Comparison of ENCODE assay signal across 14 cellular contexts in the genomic region with DNA sequence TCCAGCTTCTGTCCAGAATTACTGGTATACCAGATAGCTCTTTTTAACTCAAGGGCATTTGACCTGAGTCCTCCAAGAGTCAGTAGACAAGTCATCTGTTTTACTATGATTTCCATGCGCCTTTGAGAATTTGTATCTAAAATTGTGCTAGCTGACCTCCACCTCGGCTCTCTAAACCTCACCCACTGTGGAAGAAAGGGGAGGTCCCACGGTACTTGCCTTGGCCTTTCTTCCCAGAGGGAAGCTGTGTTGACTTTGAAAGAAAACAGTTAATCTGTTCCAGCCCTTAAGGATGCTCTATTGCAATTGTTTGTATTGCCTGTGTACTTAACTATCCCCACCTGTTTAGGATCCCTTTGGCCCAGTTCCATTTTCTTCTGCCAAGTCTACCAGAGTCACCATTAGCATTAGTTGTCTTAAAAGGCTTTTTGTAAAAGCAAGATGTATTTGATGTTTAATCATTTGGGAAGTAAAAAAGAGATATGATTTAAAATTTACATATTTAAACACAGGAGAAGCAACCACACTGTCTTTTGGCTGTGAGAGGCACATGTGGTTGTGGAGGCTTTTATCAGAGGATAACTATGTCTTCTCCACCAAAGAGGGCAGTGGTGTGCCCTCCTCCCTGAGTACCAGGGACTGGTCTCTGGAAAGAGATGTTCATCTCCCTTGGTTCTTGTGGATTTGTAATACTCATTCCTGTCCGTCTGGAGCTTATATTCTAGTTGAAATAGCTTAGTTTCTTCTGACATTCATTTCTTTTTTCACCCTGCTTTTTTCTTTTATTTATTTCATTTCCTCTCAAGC.
A peak's percentile ranks its signal among the peaks of the same experiment; 100 is the strongest.
DNase-seq lines count a peak whose midpoint lies in the region; ATAC-seq, FAIRE-seq and TF ChIP-seq lines count a peak whose summit lies in the region.
"Had no signal": no experiment of that assay in that cellular context is flagged by ENCODE, and none has a peak within 500 bp of the region (broad histone marks: within the 10 kb centered on the region; RNA-seq: fewer than 3 reads in every experiment).

No MANE protein-coding gene starts in this region.

- H3K9me3 Mint-ChIP-seq in activated CD4-positive, alpha-beta T cell treated with anti-CD3 and anti-CD28 coated beads, Interleukin-2, amount 10 ng/mL, durations not matched to agents 24 days and 14 days, result no peaks in the 10 kb centered on the region

- H3K27ac ChIP-seq in gastrocnemius medialis (peak overlapping the region; percentile 41 to 91 (median 80)), lower lobe of right lung (no peak overlapping the region)
- H3K27ac ChIP-seq: left lung, pancreas had no signal

- H3K4me1 ChIP-seq in gastrocnemius medialis, result peaks cover 18 to 40% of the 10 kb centered on the region in 2 donors
- H3K4me1 ChIP-seq in lower lobe of right lung, result no peaks in the 10 kb centered on the region
- H3K4me1 ChIP-seq: pancreas had no signal

- TF ChIP-seq POLR2A in gastrocnemius medialis (IDR thresholded peaks at IDR 0.05), result no peak

- TF ChIP-seq CTCF in gastrocnemius medialis (IDR thresholded peaks at IDR 0.05 in 4 of 5, conservative IDR thresholded peaks at IDR 0.05 in 1 of 5) (no peak), lower lobe of right lung (IDR thresholded peaks at IDR 0.05) (no peak)

- ATAC-seq in gastrocnemius medialis (peak; percentile 13 to 37), lower lobe of right lung (no peak)
- ATAC-seq: left lung had no signal

- no peak overlapping the region for H3K4me3 ChIP-seq in gastrocnemius medialis
- no peak overlapping the region for H3K4me3 ChIP-seq in lower lobe of right lung
- H3K4me3 ChIP-seq: left lung, pancreas had no signal

- no peaks in the 10 kb centered on the region for H3K27me3 ChIP-seq in gastrocnemius medialis
- H3K27me3 ChIP-seq in lower lobe of right lung (ENCODE audit: low read depth), result no peaks in the 10 kb centered on the region
- H3K27me3 ChIP-seq: left lung, pancreas had no signal

- H3K36me3 ChIP-seq in gastrocnemius medialis (peaks cover 0 to 22% of the 10 kb centered on the region in 2 donors), lower lobe of right lung (peaks cover 77% of the 10 kb centered on the region)

- peaks cover 38% of the 10 kb centered on the region for H3K36me3 Mint-ChIP-seq in activated CD4-positive, alpha-beta T cell treated with anti-CD3 and anti-CD28 coated beads, Interleukin-2, amount 10 ng/mL, durations not matched to agents 24 days and 14 days (ENCODE audit: low read depth)

- peaks cover 39% of the 10 kb centered on the region for H3K4me1 Mint-ChIP-seq in activated CD4-positive, alpha-beta T cell treated with anti-CD3 and anti-CD28 coated beads, Interleukin-2, amount 10 ng/mL, durations not matched to agents 24 days and 14 days

- peak overlapping the region; percentile 82 for H3K27ac Mint-ChIP-seq in activated CD4-positive, alpha-beta T cell treated with anti-CD3 and anti-CD28 coated beads, Interleukin-2, amount 10 ng/mL, durations not matched to agents 24 days and 14 days

- in situ Hi-C loops in gastrocnemius medialis (cut with MboI; ENCODE audit: low sequenced_read_pairs in 4 of 4), result loop anchor here in 2 of 4 donors (25.0 kb wide), 1 partner anchor 306 kb away; no protein-coding TSS in a partner anchor
- in situ Hi-C loops in KBM-7 (cut with MboI; ENCODE audit: low pct_unique_long_range_greater_than_20kb, low sequenced_read_pairs), result loop anchor here (25.0 kb wide), 1 partner anchor 281 kb away; no protein-coding TSS in a partner anchor

- H3K27me3 Mint-ChIP-seq in activated CD4-positive, alpha-beta T cell treated with anti-CD3 and anti-CD28 coated beads, Interleukin-2, amount 10 ng/mL, durations not matched to agents 24 days and 14 days, result no peaks in the 10 kb centered on the region

- no peak for DNase-seq in activated CD4-positive, alpha-beta T cell treated with anti-CD3 and anti-CD28 coated beads, Interleukin-2, amount 10 ng/mL, durations not matched to agents 24 days and 14 days
- no peak for DNase-seq in activated CD4-positive, alpha-beta T cell treated with anti-CD3 and anti-CD28 coated beads for 48 hours
- DNase-seq in NCI-H1105 (lab: John Stamatoyannopoulos, UW), result peak; percentile 8
- DNase-seq in brain pericyte (ENCODE audit: low read depth, low spot score), result peak; percentile 24
- DNase-seq in gastrocnemius medialis, result no peak
- DNase-seq in KBM-7, result no peak
- no peak for DNase-seq in GM19239 (ENCODE audit: insufficient read length, low spot score)
- no peak for DNase-seq in lower lobe of right lung
- DNase-seq: activated CD4-positive, alpha-beta T cell treated with anti-CD3 and anti-CD28 coated beads, Interleukin-2, amount 50 U/mL, for 4 hours; foreskin melanocyte; Karpas-422; left lung; pancreas; RPMI8226 had no signal

- no peaks in the 10 kb centered on the region for H3K9me3 ChIP-seq in gastrocnemius medialis
- no peaks in the 10 kb centered on the region for H3K9me3 ChIP-seq in lower lobe of right lung
- H3K9me3 ChIP-seq: left lung, pancreas had no signal

- H3K4me3 Mint-ChIP-seq in activated CD4-positive, alpha-beta T cell treated with anti-CD3 and anti-CD28 coated beads, Interleukin-2, amount 10 ng/mL, durations not matched to agents 24 days and 14 days, result no peak overlapping the region

- intact Hi-C loops in activated CD4-positive, alpha-beta T cell treated with anti-CD3 and anti-CD28 coated beads, Interleukin-2, amount 10 ng/mL, durations not matched to agents 24 days and 14 days (cut with micrococcal nuclease), result no loop called here
- intact Hi-C loops in gastrocnemius medialis (cut with DNase I; ENCODE audit: low total_unique reads), result loop anchor here (5.0 kb wide), 1 partner anchor 66 kb away; no protein-coding TSS in a partner anchor
- intact Hi-C loops in lower lobe of right lung (cut with DNase I), result no loop called here

- FAIRE-seq in GM19239 (lab: Jason Lieb, UNC), result no peak
- FAIRE-seq: pancreas had no signal

Comparison
In these comparisons a context has a peak if more than half of its experiments do, and no peak if none do; other contexts are left out.
1. DNase-seq: peak in NCI-H1105 (single experiment) and brain pericyte (single experiment); none in activated CD4-positive, alpha-beta T cell treated with anti-CD3 and anti-CD28 coated beads, Interleukin-2, amount 10 ng/mL, durations not matched to agents 24 days and 14 days (single experiment), activated CD4-positive, alpha-beta T cell treated with anti-CD3 and anti-CD28 coated beads for 48 hours (single experiment), gastrocnemius medialis (0 of 2), KBM-7 (single experiment), GM19239 (single experiment) and lower lobe of right lung (single experiment).
2. ATAC-seq: peak in gastrocnemius medialis (2 of 2); none in lower lobe of right lung (0 of 2).